Comparison of ENCODE assay signal across 16 cellular contexts in the genomic region with DNA sequence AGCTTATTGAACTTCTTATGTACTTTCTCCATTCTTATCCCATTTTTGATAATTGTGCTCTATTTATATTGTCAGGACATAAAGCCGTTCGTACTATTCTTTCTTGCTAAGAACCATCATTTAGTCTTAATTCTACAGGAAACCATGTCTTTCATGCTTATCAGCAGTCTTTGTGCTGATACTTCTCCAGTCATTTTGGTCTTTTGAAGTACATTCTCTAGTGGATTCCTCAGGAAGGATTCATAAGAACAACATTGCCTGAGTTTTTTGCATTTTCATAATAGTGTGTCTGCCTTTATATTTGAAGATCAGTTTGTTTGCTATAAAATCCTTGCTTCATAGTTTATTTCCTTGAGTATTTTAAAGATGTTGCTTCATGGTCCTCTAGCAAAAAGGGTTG.
DNase-seq lines count a peak whose midpoint lies in the region; ATAC-seq and TF ChIP-seq lines count a peak whose summit lies in the region.
"Had no signal": no experiment of that assay in that cellular context is flagged by ENCODE, and none has a peak within 500 bp of the region (broad histone marks: within the 10 kb centered on the region; RNA-seq: fewer than 3 reads in every experiment).

No MANE protein-coding gene starts in this region.

- H3K56ac ChIP-seq in IMR-90 (ENCODE audit: extremely low read depth, insufficient read depth, low read length), result no peak overlapping the region

- no peak overlapping the region for H3K4ac ChIP-seq in IMR-90 (ENCODE audit: low read depth, low read length)

- POLR2A ChIA-PET in IMR-90 (lab: Charles Lee; ENCODE audit: unreplicated experiment), result no interaction called here

- no peak overlapping the region for H3K18ac ChIP-seq in IMR-90 (ENCODE audit: low read depth, low read length)

- H4K20me1 ChIP-seq in IMR-90 (ENCODE audit: insufficient read depth, low read length), result no peaks in the 10 kb centered on the region
- H4K20me1 ChIP-seq: BLaER1 had no signal

- CTCF ChIA-PET in IMR-90 (lab: Yijun Ruan, JAX), result no interaction called here

- H2BK5ac ChIP-seq in IMR-90 (ENCODE audit: low read depth, low read length, poor library complexity, severe bottlenecking), result peak overlapping the region; percentile 20

- H2AFZ ChIP-seq in IMR-90 (replicated peaks; ENCODE audit: low read length, poor library complexity), result no peak overlapping the region
- H2AFZ ChIP-seq: GM23338 had no signal

- H3K4me1 ChIP-seq in IMR-90 (ENCODE audit: control insufficient read depth, insufficient read depth, low read length), result no peaks in the 10 kb centered on the region
- H3K4me1 ChIP-seq: BLaER1, Caco-2 had no signal

- dilution Hi-C loops in IMR-90 (cut with HindIII; ENCODE audit: low sequenced_read_pairs, unreplicated experiment), result no loop called here

- no peak overlapping the region for H4K5ac ChIP-seq in IMR-90 (ENCODE audit: low read depth, low read length)

- H3K27ac ChIP-seq in IMR-90 (ENCODE audit: insufficient read depth, low read length), result no peak overlapping the region
- H3K27ac ChIP-seq: BLaER1, HL-60 had no signal

- no peaks in the 10 kb centered on the region for H3K36me3 ChIP-seq in IMR-90 (ENCODE audit: control insufficient read depth, insufficient read depth, low read length)
- H3K36me3 ChIP-seq: BLaER1 had no signal

- BruUV-seq in IMR-90 (replicated peaks; lab: Mats Ljungman, UMichigan), result no TSS peak

- no peak overlapping the region for H2AK9ac ChIP-seq in IMR-90 (replicated peaks; ENCODE audit: low read depth, low read length, poor library complexity)

- H3K9me3 ChIP-seq in IMR-90 (ENCODE audit: control insufficient read depth, insufficient read depth, low read length), result no peaks in the 10 kb centered on the region
- H3K9me3 ChIP-seq: BLaER1, Caco-2 had no signal

- no peak for TF ChIP-seq CTCF in IMR-90 (conservative IDR thresholded peaks at IDR 0.05; ENCODE audit: low read depth, low read length)
- TF ChIP-seq CTCF in astrocyte of the spinal cord (IDR thresholded peaks at IDR 0.05; ENCODE audit: low read depth, low read length), result no peak

- H3K23ac ChIP-seq in IMR-90 (ENCODE audit: low read depth, low read length), result no peak overlapping the region

- no peak overlapping the region for H2BK15ac ChIP-seq in IMR-90 (ENCODE audit: low read depth, low read length)

- H2BK120ac ChIP-seq in IMR-90 (ENCODE audit: low read depth, low read length), result no peak overlapping the region

- no peak overlapping the region for H3K9ac ChIP-seq in IMR-90 (ENCODE audit: low read depth, low read length)
- H3K9ac ChIP-seq: BLaER1 had no signal

- no peak overlapping the region for H4K8ac ChIP-seq in IMR-90 (ENCODE audit: low read depth in 2 of 2, low read length in 2 of 2)

- peaks cover 6% of the 10 kb centered on the region; the same call in 1 of the 2 replicates for H3K27me3 ChIP-seq in IMR-90 (ENCODE audit: control insufficient read depth, insufficient read depth, low read length)
- H3K27me3 ChIP-seq: BLaER1 had no signal

- intact Hi-C loops in IMR-90 (cut with micrococcal nuclease), result no loop called here

- no peak overlapping the region for H2BK20ac ChIP-seq in IMR-90 (ENCODE audit: low read depth, low read length)

- in situ Hi-C loops in IMR-90 (cut with MboI; ENCODE audit: low sequenced_read_pairs), result no loop called here
- in situ Hi-C loops in astrocyte of the spinal cord (cut with HindIII; ENCODE audit: low sequenced_read_pairs), result no loop called here

- H3K9me1 ChIP-seq in IMR-90 (ENCODE audit: insufficient read depth, low read length), result no peaks in the 10 kb centered on the region

- no peak overlapping the region for H3K4me2 ChIP-seq in IMR-90 (ENCODE audit: low read depth, low read length)
- H3K4me2 ChIP-seq: BLaER1, GM23338 had no signal

- DNase-seq in IMR-90 (peak; percentile 33), astrocyte of the spinal cord (ENCODE audit: low read depth, low spot score) (peak; percentile 33), kidney glomerular epithelial cell (lab: John Stamatoyannopoulos, UW) (peak; percentile 18), medulla oblongata (ENCODE audit: extremely low spot score) (no peak), NCI-H774 (lab: John Stamatoyannopoulos, UW) (no peak), AG08395 (ENCODE audit: low spot score) (no peak), DMS79 treated with DMSO at 0.1 percent for 48 hours (lab: John Stamatoyannopoulos, UW) (no peak)
- DNase-seq: AML-193; Caco-2; CD8-positive, alpha-beta memory T cell; H7 had no signal

- H3K4me3 ChIP-seq in IMR-90 (ENCODE audit: insufficient read depth, low read depth, low read length) (no peak overlapping the region), astrocyte of the spinal cord (ENCODE audit: low read depth, low read length) (no peak overlapping the region)
- H3K4me3 ChIP-seq: BLaER1, GM12878, GM23338, K562 had no signal

- no peak overlapping the region for H3K14ac ChIP-seq in IMR-90 (replicated peaks; ENCODE audit: low read depth, low read length)

- H2AK5ac ChIP-seq in IMR-90 (ENCODE audit: low read depth, low read length), result no peak overlapping the region

- H3K79me1 ChIP-seq in IMR-90 (ENCODE audit: low read depth in 1 of 2, low read length in 2 of 2), result no peaks in the 10 kb centered on the region

- no peak overlapping the region for H4K91ac ChIP-seq in IMR-90 (ENCODE audit: insufficient read depth, low read depth, low read length)

- TF ChIP-seq POLR2A in IMR-90 (IDR thresholded peaks at IDR 0.05; ENCODE audit: low read depth, low read length), result no peak

- ATAC-seq in IMR-90 (ENCODE audit: low read depth), result peak; percentile 37; the same call in 1 of the 2 replicates
- ATAC-seq: GM12878, GM23338, K562 had no signal

- WGBS in IMR-90 (ENCODE audit: extremely low coverage in 2 of 2, insufficient read length in 1 of 2), 2 experiments, result no CpG with 5 or more reads among the region's 2 CpGs

- TF ChIP-seq RAD21 in IMR-90 (IDR thresholded peaks at IDR 0.05; ENCODE audit: low read length), result no peak

TF ChIP-seq in IMR-90, 13 proteins besides CTCF, POLR2A, EP300 and RAD21:
- TF ChIP-seq RFX5 (IDR thresholded peaks at IDR 0.05; ENCODE audit: low read depth, low read length) (no peak), FOS (IDR thresholded peaks at IDR 0.05; ENCODE audit: low read depth, low read length) (no peak), USF2 (IDR thresholded peaks at IDR 0.05; ENCODE audit: low read depth, low read length) (no peak), SMC3 (IDR thresholded peaks at IDR 0.05; ENCODE audit: low read depth, low read length) (no peak), MAFK (IDR thresholded peaks at IDR 0.05; ENCODE audit: low read depth, low read length) (0 out of 2 replicates have a peak, but pooled peaks have one; percentile 2), BHLHE40 (IDR thresholded peaks at IDR 0.05; ENCODE audit: low read depth, low read length) (no peak)

Comparison
In these comparisons a context has a peak if more than half of its experiments do, and no peak if none do; other contexts are left out.
1. DNase-seq: peak in IMR-90 (single experiment), astrocyte of the spinal cord (single experiment) and kidney glomerular epithelial cell (single experiment); none in medulla oblongata (single experiment), NCI-H774 (single experiment), AG08395 (single experiment) and DMS79 treated with DMSO at 0.1 percent for 48 hours (single experiment).